In the genomic region with DNA sequence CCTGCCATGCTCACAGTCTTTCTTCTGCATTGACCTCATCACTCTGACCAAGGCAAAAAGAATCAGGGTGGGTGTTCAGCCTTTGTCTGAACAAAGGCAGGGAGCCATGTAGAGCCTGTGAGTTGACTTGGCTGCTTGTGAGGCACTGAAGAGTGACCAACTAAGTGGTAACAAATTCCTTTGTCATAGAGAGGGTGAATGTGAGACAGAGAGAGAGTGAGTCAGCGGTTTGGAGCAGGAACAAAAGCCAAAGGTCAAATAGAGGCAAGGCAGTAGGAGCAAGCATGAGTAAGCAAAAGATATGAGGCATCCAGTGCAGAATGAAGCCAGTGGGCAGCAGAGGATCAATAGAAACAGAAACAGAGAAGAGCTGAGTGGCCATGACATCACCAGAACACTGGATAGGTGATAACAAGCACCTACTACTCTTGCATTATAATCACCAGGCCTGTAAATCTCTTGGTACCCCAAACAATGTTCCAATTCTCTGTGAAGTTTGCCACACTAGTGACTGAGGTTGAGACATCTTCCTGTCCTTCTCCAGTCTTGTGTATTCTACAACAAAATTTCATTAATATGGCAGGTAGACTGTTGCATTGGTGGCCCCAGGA, we compare ENCODE assay signal across 8 cellular contexts.
DNase-seq lines count a peak whose midpoint lies in the region; ATAC-seq and TF ChIP-seq lines count a peak whose summit lies in the region.

No MANE protein-coding gene starts in this region.

- ATAC-seq in Right ventricle myocardium superior (ENCODE audit: poor library complexity) (no peak), HG03432 (IDR thresholded peaks at IDR 0.05; ENCODE audit: unreplicated experiment) (peak; percentile 90), GM19467 (IDR thresholded peaks at IDR 0.05; ENCODE audit: unreplicated experiment) (no peak)

- H3K36me3 ChIP-seq in cardiac muscle cell: no peaks in the 10 kb centered on the region
- no peaks in the 10 kb centered on the region for H3K36me3 ChIP-seq in hepatocyte (replicated peaks; ENCODE audit: insufficient read depth, low read depth)

- peak; percentile 13 to 88 for DNase-seq in cardiac muscle cell (ENCODE audit: low read depth in 1 of 2, low spot score in 1 of 2)
- DNase-seq in Right ventricle myocardium superior: no peak
- DNase-seq in T1000 (lab: John Stamatoyannopoulos, UW): peak; percentile 58
- peak; percentile 52 for DNase-seq in hepatocyte (ENCODE audit: low spot score)
- DNase-seq in G401 (ENCODE audit: low spot score): no peak
- DNase-seq in NCI-H748 (lab: John Stamatoyannopoulos, UW; ENCODE audit: unreplicated experiment): no peak

- in situ Hi-C loops in G401 (cut with HindIII; ENCODE audit: low sequenced_read_pairs): no loop called here

- 50% methylated on average over 1 of the region's 1 CpG for WGBS in hepatocyte (ENCODE audit: low lambda C conversion rate, missing lambda C conversion rate)

- H3K9me3 ChIP-seq in cardiac muscle cell (ENCODE audit: low read depth) (no peaks in the 10 kb centered on the region), hepatocyte (ENCODE audit: low read depth) (no peaks in the 10 kb centered on the region)

- H3K79me2 ChIP-seq in hepatocyte: no peaks in the 10 kb centered on the region

- no peak overlapping the region for H3K4me3 ChIP-seq in cardiac muscle cell
- no peak overlapping the region for H3K4me3 ChIP-seq in hepatocyte

- H4K20me1 ChIP-seq in hepatocyte (ENCODE audit: insufficient read depth, poor library complexity, severe bottlenecking): no peaks in the 10 kb centered on the region

- H2AFZ ChIP-seq in hepatocyte: no peak overlapping the region

- H3K4me1 ChIP-seq in cardiac muscle cell (ENCODE audit: low read depth): no peaks in the 10 kb centered on the region
- no peaks in the 10 kb centered on the region for H3K4me1 ChIP-seq in hepatocyte (ENCODE audit: insufficient read depth)

- intact Hi-C loops in Right ventricle myocardium superior (cut with DNase I): no loop called here

- H3K27ac ChIP-seq in cardiac muscle cell (peak overlapping the region; percentile 16), hepatocyte (peak overlapping the region; percentile 70)

- TF ChIP-seq CTCF in cardiac muscle cell (IDR thresholded peaks at IDR 0.05; ENCODE audit: low read depth, low read length) (peak; percentile 15), hepatocyte (IDR thresholded peaks at IDR 0.05; ENCODE audit: poor library complexity) (no peak)

- no peaks in the 10 kb centered on the region for H3K27me3 ChIP-seq in cardiac muscle cell
- no peaks in the 10 kb centered on the region for H3K27me3 ChIP-seq in hepatocyte

- no peak overlapping the region for H3K4me2 ChIP-seq in hepatocyte

- no peaks in the 10 kb centered on the region for H3K9me2 ChIP-seq in hepatocyte (replicated peaks; ENCODE audit: insufficient read depth)

Comparison
In these comparisons a context has a peak if more than half of its experiments do, and no peak if none do; other contexts are left out.
1. DNase-seq: peak in cardiac muscle cell (2 of 2), T1000 (single experiment) and hepatocyte (single experiment); none in Right ventricle myocardium superior (single experiment), G401 (single experiment) and NCI-H748 (single experiment).